In the genomic region with DNA sequence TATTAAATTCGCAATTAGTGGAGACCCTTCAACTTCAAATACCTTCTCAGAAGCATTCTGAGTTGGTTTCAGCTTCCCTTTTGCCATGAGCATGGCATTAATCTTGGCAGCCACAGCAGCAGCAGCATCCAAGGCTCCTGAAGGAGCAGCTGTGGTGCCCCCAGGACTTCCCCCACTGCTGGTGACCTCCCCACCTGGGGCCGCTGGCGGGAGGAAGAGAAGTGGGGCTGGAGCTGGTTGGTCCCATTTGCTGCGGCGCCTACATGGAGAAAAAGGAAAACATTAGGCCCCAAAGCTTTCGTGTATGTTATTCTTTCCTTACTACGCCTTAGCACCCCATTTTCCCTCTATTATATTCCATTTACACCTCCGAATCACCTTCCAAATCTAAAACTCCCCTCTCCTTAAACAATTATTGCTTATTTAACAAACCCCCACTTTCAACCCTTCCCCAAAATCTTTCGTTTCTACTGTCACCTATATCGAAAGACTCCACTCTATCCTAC, we compare ENCODE assay signal across 7 cellular contexts. TPM values are rescaled to one million over a fixed set of nuclear protein-coding genes. Genes with fewer than 3 reads are reported as not detected.
A peak's percentile ranks its signal among the peaks of the same experiment; 100 is the strongest.
DNase-seq lines count a peak whose midpoint lies in the region; ATAC-seq and TF ChIP-seq lines count a peak whose summit lies in the region.

No MANE protein-coding gene starts in this region.

- TF ChIP-seq POLR2A in gastroesophageal sphincter (IDR thresholded peaks at IDR 0.05) = no peak

- no peaks in the 10 kb centered on the region for H3K9me2 ChIP-seq in GM23248 (ENCODE audit: insufficient read depth)

- 4 to 8% methylated on average over 10 of the region's 10 CpGs for WGBS in GM23248 (ENCODE audit: low coverage in 1 of 2, low lambda C conversion rate in 2 of 2, missing lambda C conversion rate in 2 of 2), 2 experiments
- 3 to 10% methylated on average over 7 to 10 of the region's 10 CpGs for WGBS in gastroesophageal sphincter (ENCODE audit: low coverage in 1 of 2), 2 donors

- no TSS peak for BruUV-seq in Panc1 (replicated peaks; lab: Mats Ljungman, UMichigan)

- H3K27me3 ChIP-seq in GM23248 (replicated peaks; ENCODE audit: insufficient read depth) (no peaks in the 10 kb centered on the region), Panc1 (ENCODE audit: control insufficient read depth, insufficient read depth, low read length) (no peaks in the 10 kb centered on the region), gastroesophageal sphincter (no peaks in the 10 kb centered on the region)

- in situ Hi-C loops in GM23248 (cut with MboI) = no loop called here
- in situ Hi-C loops in Panc1 (cut with HindIII; ENCODE audit: low pct_unique_long_range_greater_than_20kb, low sequenced_read_pairs) = no loop called here

- H3K36me3 ChIP-seq in GM23248 (ENCODE audit: low read depth) = peaks cover 38% of the 10 kb centered on the region
- H3K36me3 ChIP-seq in Panc1 (ENCODE audit: control insufficient read depth, insufficient read depth, low read length) = peaks cover 31% of the 10 kb centered on the region
- peaks cover 0 to 44% of the 10 kb centered on the region in 2 donors for H3K36me3 ChIP-seq in gastroesophageal sphincter

- H3K27ac ChIP-seq in GM23248 (peak overlapping the region; percentile 85), Panc1 (ENCODE audit: low read length) (peak overlapping the region; percentile 99), gastroesophageal sphincter (peak overlapping the region; percentile 83 to 96 (median 92)), skin epidermis (peak overlapping the region; percentile 69 to 99 (median 93))

- H3K4me1 ChIP-seq in GM23248 (ENCODE audit: insufficient read depth) (peaks cover 42% of the 10 kb centered on the region), Panc1 (ENCODE audit: control insufficient read depth, insufficient read depth, low read length) (peaks cover 31% of the 10 kb centered on the region), gastroesophageal sphincter (peaks cover 11 to 68% (median 36%) of the 10 kb centered on the region in 3 donors)

- peaks cover 55% of the 10 kb centered on the region for H3K79me2 ChIP-seq in GM23248 (ENCODE audit: insufficient read depth)

- H3K4me3 ChIP-seq in GM23248 (peak overlapping the region; percentile 79), Panc1 (ENCODE audit: low read depth in 2 of 2, low read length in 2 of 2) (peak overlapping the region; percentile 93 to 98), gastroesophageal sphincter (peak overlapping the region; percentile 59 to 100), skin epidermis (peak overlapping the region; percentile 64 to 94 (median 84))

- peaks cover 26% of the 10 kb centered on the region for H3F3A ChIP-seq in GM23248 (ENCODE audit: insufficient read depth)

- intact Hi-C loops in Panc1 (cut with micrococcal nuclease; ENCODE audit: unreplicated experiment) = no loop called here

- H3K9me3 ChIP-seq in GM23248 (ENCODE audit: low read depth) (no peaks in the 10 kb centered on the region), Panc1 (ENCODE audit: control insufficient read depth, insufficient read depth, low read depth, low read length) (no peaks in the 10 kb centered on the region), gastroesophageal sphincter (no peaks in the 10 kb centered on the region)

- TF ChIP-seq EP300 in gastroesophageal sphincter (IDR thresholded peaks at IDR 0.05) = no peak

- DNase-seq in GM23248 (peak; percentile 37), Panc1 (ENCODE audit: low read depth, low spot score) (no peak), occipital lobe (lab: John Stamatoyannopoulos, UW) (no peak), dermis blood vessel endothelial cell (no peak)

- POLR2A ChIA-PET in Panc1 (lab: Charles Lee) = interaction anchor here (1.7 kb wide), 1 partner anchor 11 kb away, joined by 5 read pairs; no protein-coding TSS in a partner anchor

- CTCF ChIA-PET in Panc1 (lab: Charles Lee) = no interaction called here

- H2AFZ ChIP-seq in GM23248 = peak overlapping the region; percentile 92; the same call in 1 of the 2 replicates

- H3K9ac ChIP-seq in GM23248 = peak overlapping the region; percentile 92

- H3K4me2 ChIP-seq in GM23248 (ENCODE audit: unreplicated experiment) = peak overlapping the region; percentile 90

- no peaks in the 10 kb centered on the region for H4K20me1 ChIP-seq in GM23248 (ENCODE audit: insufficient read depth)

- ATAC-seq in Panc1 = no peak
- no peak for ATAC-seq in gastroesophageal sphincter
- ATAC-seq in HG02973 (IDR thresholded peaks at IDR 0.05; ENCODE audit: unreplicated experiment) = no peak

- no peak for TF ChIP-seq CTCF in Panc1 (IDR thresholded peaks at IDR 0.05)
- TF ChIP-seq CTCF in gastroesophageal sphincter (IDR thresholded peaks at IDR 0.05) = no peak

RNA-seq across cellular contexts. Expression of a gene that starts 0.6 kb away (rescaled TPM):
- total RNA-seq in GM23248 (2014; rRNA removed; shearing (Covaris generic)) = 24.2 TPM in 2 replicates
- 25.3 and 27.8 TPM in 2 replicates for polyA plus RNA-seq in GM23248 (2016; fragmentation: Nextera tagmentation; extraction: Ambion mirVana)
- total RNA-seq in Panc1 (2021; ENCODE audit: unreplicated experiment) = 80.4 TPM
- polyA plus RNA-seq in Panc1 (2012; ENCODE audit: insufficient read length) = 33.3 TPM
- total RNA-seq in gastroesophageal sphincter = 10 to 100 TPM; 20.4 to 57.4 (median 34.6) TPM
- total RNA-seq in occipital lobe = 37.6 TPM
- total RNA-seq in dermis blood vessel endothelial cell = 25.7 and 32.8 TPM in 2 replicates

RNA-seq across cellular contexts. Expression of a gene that starts 7.8 kb away (rescaled TPM):
- not detected in 2 replicates for total RNA-seq in GM23248 (2014; rRNA removed; shearing (Covaris generic))
- 0.20 and 0.39 TPM in 2 replicates for polyA plus RNA-seq in GM23248 (2016; fragmentation: Nextera tagmentation; extraction: Ambion mirVana)
- total RNA-seq in Panc1 (2021; ENCODE audit: unreplicated experiment) = 8.0 TPM
- polyA plus RNA-seq in Panc1 (2012; ENCODE audit: insufficient read length) = 12.6 TPM
- total RNA-seq in gastroesophageal sphincter = under 1 TPM in 1 of 4 donors, not detected in 3; 0.27 TPM
- not detected for total RNA-seq in occipital lobe
- 0.19 TPM in 1 of 2 replicates, not detected in the other for total RNA-seq in dermis blood vessel endothelial cell

RNA-seq across cellular contexts. Expression of a gene that starts 22.5 kb away (rescaled TPM):
- 29.7 and 32.4 TPM in 2 replicates for total RNA-seq in GM23248 (2014; rRNA removed; shearing (Covaris generic))
- polyA plus RNA-seq in GM23248 (2016; fragmentation: Nextera tagmentation; extraction: Ambion mirVana) = 30.5 and 33.1 TPM in 2 replicates
- total RNA-seq in Panc1 (2021; ENCODE audit: unreplicated experiment) = 28.1 TPM
- polyA plus RNA-seq in Panc1 (2012; ENCODE audit: insufficient read length) = 26.5 TPM
- total RNA-seq in gastroesophageal sphincter = 10 to 100 TPM; 25.0 to 37.1 (median 30.0) TPM
- total RNA-seq in occipital lobe = 32.0 TPM
- total RNA-seq in dermis blood vessel endothelial cell = 59.4 and 60.6 TPM in 2 replicates

RNA-seq across cellular contexts. Expression of a gene that starts 44.7 kb away (rescaled TPM):
- 136 and 139 TPM in 2 replicates for total RNA-seq in GM23248 (2014; rRNA removed; shearing (Covaris generic))
- polyA plus RNA-seq in GM23248 (2016; fragmentation: Nextera tagmentation; extraction: Ambion mirVana) = 76.7 and 77.7 TPM in 2 replicates
- 87.0 TPM for total RNA-seq in Panc1 (2021; ENCODE audit: unreplicated experiment)
- polyA plus RNA-seq in Panc1 (2012; ENCODE audit: insufficient read length) = 90.6 TPM
- 10 to 100 TPM; 69.7 to 94.0 (median 82.6) TPM for total RNA-seq in gastroesophageal sphincter
- total RNA-seq in occipital lobe = 129 TPM
- 101 and 147 TPM in 2 replicates for total RNA-seq in dermis blood vessel endothelial cell
